In genomic region chr10:12729885-12730284, GRCh38 we compare ENCODE assay signal across 12 cellular contexts.
DNase-seq lines count a peak whose midpoint lies in the region; ATAC-seq, FAIRE-seq and TF ChIP-seq lines count a peak whose summit lies in the region.
"Had no signal": no experiment of that assay in that cellular context is flagged by ENCODE, and none has a peak within 500 bp of the region (broad histone marks: within the 10 kb centered on the region; RNA-seq: fewer than 3 reads in every experiment).

No MANE protein-coding gene starts in this region.

- no peaks in the 10 kb centered on the region for H3K79me1 ChIP-seq in IMR-90 (ENCODE audit: low read depth in 1 of 2, low read length in 2 of 2)

- TF ChIP-seq CTCF in GM12864 (IDR thresholded peaks at IDR 0.05; ENCODE audit: low read depth, low read length, missing control alignments) (peak; percentile 54), IMR-90 (conservative IDR thresholded peaks at IDR 0.05; ENCODE audit: low read depth, low read length) (peak; percentile 12; the same call in 1 of the 2 replicates), bronchial epithelial cell (IDR thresholded peaks at IDR 0.05; ENCODE audit: insufficient read depth, low read length, severe bottlenecking) (peak; percentile 31), neural progenitor cell (IDR thresholded peaks at IDR 0.05) (peak; percentile 76)

- no peak overlapping the region for H3K18ac ChIP-seq in IMR-90 (ENCODE audit: low read depth, low read length)

- H3K4me1 Mint-ChIP-seq in neural progenitor cell = peaks cover 25% of the 10 kb centered on the region

- H4K91ac ChIP-seq in IMR-90 (ENCODE audit: insufficient read depth, low read depth, low read length) = no peak overlapping the region

- no peak overlapping the region for H3K9ac ChIP-seq in IMR-90 (ENCODE audit: low read depth, low read length)
- no peak overlapping the region for H3K9ac ChIP-seq in neural progenitor cell

- no peak overlapping the region for H2BK5ac ChIP-seq in IMR-90 (ENCODE audit: low read depth, low read length, poor library complexity, severe bottlenecking)

- no peaks in the 10 kb centered on the region for H3K36me3 Mint-ChIP-seq in neural progenitor cell

- no peaks in the 10 kb centered on the region for H3K79me2 ChIP-seq in neural progenitor cell (ENCODE audit: low read depth)

- H2BK15ac ChIP-seq in IMR-90 (ENCODE audit: low read depth, low read length) = no peak overlapping the region

- H3K9me3 ChIP-seq in IMR-90 (ENCODE audit: control insufficient read depth, insufficient read depth, low read length) (no peaks in the 10 kb centered on the region), neural progenitor cell (ENCODE audit: low read depth) (no peaks in the 10 kb centered on the region)
- H3K9me3 ChIP-seq: esophagus squamous epithelium, thoracic aorta had no signal

- H2BK120ac ChIP-seq in IMR-90 (ENCODE audit: low read depth, low read length) = no peak overlapping the region

- peak; percentile 21; the same call in 1 of the 2 replicates for TF ChIP-seq RAD21 in IMR-90 (IDR thresholded peaks at IDR 0.05; ENCODE audit: low read length)

- no peak overlapping the region for H3K14ac ChIP-seq in IMR-90 (replicated peaks; ENCODE audit: low read depth, low read length)

- ATAC-seq in IMR-90 (ENCODE audit: low read depth) = no peak
- ATAC-seq in GM21786 (IDR thresholded peaks at IDR 0.05; ENCODE audit: unreplicated experiment) = no peak
- no peak for ATAC-seq in GM18870 (IDR thresholded peaks at IDR 0.05; ENCODE audit: unreplicated experiment)

- POLR2A ChIA-PET in IMR-90 (lab: Charles Lee; ENCODE audit: unreplicated experiment) = no interaction called here

- no peaks in the 10 kb centered on the region for H3K36me3 ChIP-seq in IMR-90 (ENCODE audit: control insufficient read depth, insufficient read depth, low read length)
- H3K36me3 ChIP-seq in bronchial epithelial cell (ENCODE audit: control insufficient read depth, insufficient read depth, low read length) = no peaks in the 10 kb centered on the region
- H3K36me3 ChIP-seq in neural progenitor cell = no peaks in the 10 kb centered on the region
- H3K36me3 ChIP-seq: esophagus squamous epithelium, thoracic aorta had no signal

- TF ChIP-seq POLR2A in IMR-90 (IDR thresholded peaks at IDR 0.05; ENCODE audit: low read depth, low read length) = no peak

- H3K4me2 ChIP-seq in IMR-90 (ENCODE audit: low read depth, low read length) (no peak overlapping the region), neural progenitor cell (no peak overlapping the region)

- no peak overlapping the region for H3K56ac ChIP-seq in IMR-90 (ENCODE audit: extremely low read depth, insufficient read depth, low read length)

- H3K27me3 ChIP-seq in IMR-90 (ENCODE audit: control insufficient read depth, insufficient read depth, low read length) = peaks cover 1% of the 10 kb centered on the region; the same call in 1 of the 2 replicates
- H3K27me3 ChIP-seq in bronchial epithelial cell (ENCODE audit: control insufficient read depth, insufficient read depth, low read length) = no peaks in the 10 kb centered on the region
- H3K27me3 ChIP-seq in neural progenitor cell = no peaks in the 10 kb centered on the region

- H2AK9ac ChIP-seq in IMR-90 (replicated peaks; ENCODE audit: low read depth, low read length, poor library complexity) = no peak overlapping the region

- DNase-seq in GM12864 (ENCODE audit: low read depth) = no peak
- no peak for DNase-seq in IMR-90
- no peak for DNase-seq in bronchial epithelial cell (ENCODE audit: low read depth)
- peak; percentile 65 for DNase-seq in neural progenitor cell (ENCODE audit: low spot score)
- DNase-seq in HuH-7 (ENCODE audit: low spot score) = no peak
- no peak for DNase-seq in HTR-8/SVneo (ENCODE audit: insufficient read length, low spot score)
- DNase-seq: activated naive CD4-positive, alpha-beta T cell treated with Interleukin-2 at 50 U/mL for 16 hours; esophagus squamous epithelium; NCI-H446 treated with DMSO at 0.1 percent for 48 hours had no signal

- H3K27ac Mint-ChIP-seq in neural progenitor cell = no peak overlapping the region

- H3F3A ChIP-seq in neural progenitor cell (ENCODE audit: low read depth) = no peaks in the 10 kb centered on the region

- H3K27ac ChIP-seq in IMR-90 (ENCODE audit: insufficient read depth, low read length) (no peak overlapping the region), neural progenitor cell (no peak overlapping the region)
- H3K27ac ChIP-seq: thoracic aorta had no signal

- peaks cover 2% of the 10 kb centered on the region for H3K27me3 Mint-ChIP-seq in neural progenitor cell (ENCODE audit: insufficient read depth, low read depth)

- in situ Hi-C loops in IMR-90 (cut with MboI; ENCODE audit: low sequenced_read_pairs) = no loop called here

- BruUV-seq in IMR-90 (replicated peaks; lab: Mats Ljungman, UMichigan) = no TSS peak

- H4K20me1 ChIP-seq in IMR-90 (ENCODE audit: insufficient read depth, low read length) = no peaks in the 10 kb centered on the region
- H4K20me1 ChIP-seq in neural progenitor cell (ENCODE audit: low read depth) = no peaks in the 10 kb centered on the region

- 60% methylated on average over 3 of the region's 7 CpGs; no CpG with 5 or more reads in 1 of the 2 experiments for WGBS in IMR-90 (ENCODE audit: extremely low coverage in 2 of 2, insufficient read length in 1 of 2), 2 experiments

- H4K8ac ChIP-seq in IMR-90 (ENCODE audit: low read depth in 2 of 2, low read length in 2 of 2) = no peak overlapping the region

- FAIRE-seq in bronchial epithelial cell (lab: Jason Lieb, UNC) (peak; percentile 55), HTR-8/SVneo (lab: Jason Lieb, UNC) (no peak)

- no peaks in the 10 kb centered on the region for H3K9me1 ChIP-seq in IMR-90 (ENCODE audit: insufficient read depth, low read length)

- no peak overlapping the region for H3K23ac ChIP-seq in IMR-90 (ENCODE audit: low read depth, low read length)

- H2BK20ac ChIP-seq in IMR-90 (ENCODE audit: low read depth, low read length) = no peak overlapping the region

- CTCF ChIA-PET in IMR-90 (lab: Yijun Ruan, JAX) = no interaction called here

- H2AFZ ChIP-seq in IMR-90 (replicated peaks; ENCODE audit: low read length, poor library complexity) (no peak overlapping the region), neural progenitor cell (replicated peaks) (no peak overlapping the region)

- H3K4me1 ChIP-seq in IMR-90 (ENCODE audit: control insufficient read depth, insufficient read depth, low read length) (peaks cover 1% of the 10 kb centered on the region; the same call in 1 of the 2 replicates), neural progenitor cell (peaks cover 5% of the 10 kb centered on the region)

- no peak overlapping the region for H3K4ac ChIP-seq in IMR-90 (ENCODE audit: low read depth, low read length)

- intact Hi-C loops in IMR-90 (cut with micrococcal nuclease) = loop anchor here (5.0 kb wide), 1 partner anchor 172 kb away; no protein-coding TSS in a partner anchor

- dilution Hi-C loops in IMR-90 (cut with HindIII; ENCODE audit: low sequenced_read_pairs, unreplicated experiment) = no loop called here

- H4K5ac ChIP-seq in IMR-90 (ENCODE audit: low read depth, low read length) = no peak overlapping the region

- no peak overlapping the region for H3K4me3 ChIP-seq in GM12864 (ENCODE audit: low read depth, low read length)
- no peak overlapping the region for H3K4me3 ChIP-seq in IMR-90 (ENCODE audit: insufficient read depth, low read depth, low read length)
- H3K4me3 ChIP-seq in bronchial epithelial cell (ENCODE audit: low read depth, low read length) = no peak overlapping the region
- H3K4me3 ChIP-seq in neural progenitor cell = no peak overlapping the region
- H3K4me3 ChIP-seq: esophagus squamous epithelium, thoracic aorta had no signal

- H3K9me3 Mint-ChIP-seq in neural progenitor cell = peaks cover 5% of the 10 kb centered on the region

- H3K4me3 Mint-ChIP-seq in neural progenitor cell = no peak overlapping the region

- no peak overlapping the region for H2AK5ac ChIP-seq in IMR-90 (ENCODE audit: low read depth, low read length)

TF ChIP-seq in IMR-90, 13 proteins besides CTCF, POLR2A, EP300 and RAD21:
- no peak for TF ChIP-seq BHLHE40 (IDR thresholded peaks at IDR 0.05; ENCODE audit: low read depth, low read length)
- no peak for TF ChIP-seq SMC3 (IDR thresholded peaks at IDR 0.05; ENCODE audit: low read depth, low read length)

Comparison
In these comparisons a context has a peak if more than half of its experiments do, and no peak if none do; other contexts are left out.
1. CTCF ChIP-seq: peak in every context shown above with its lines; median percentile 76 in neural progenitor cell; 54 in GM12864; 31 in bronchial epithelial cell; 12 in IMR-90.